Comparison of ENCODE assay signal across 12 cellular contexts in genomic region chr3:10702961-10703740, GRCh38.
DNase-seq lines count a peak whose midpoint lies in the region; ATAC-seq, FAIRE-seq and TF ChIP-seq lines count a peak whose summit lies in the region.
"Had no signal": no experiment of that assay in that cellular context is flagged by ENCODE, and none has a peak within 500 bp of the region (broad histone marks: within the 10 kb centered on the region; RNA-seq: fewer than 3 reads in every experiment).

No MANE protein-coding gene starts in this region.

- H3K9me3 Mint-ChIP-seq in activated CD8-positive, alpha-beta T cell treated with anti-CD3 and anti-CD28 coated beads for 36 hours, result no peaks in the 10 kb centered on the region
- no peaks in the 10 kb centered on the region for H3K9me3 Mint-ChIP-seq in activated CD8-positive, alpha-beta T cell treated with anti-CD3 and anti-CD28 coated beads, Interleukin-2, amount 10 ng/mL, durations not matched to agents 7 days and 5 days (ENCODE audit: insufficient read depth)
- H3K9me3 Mint-ChIP-seq: dendritic cell treated with granulocyte-macrophage colony-stimulating factor and Interleukin-4, amounts not matched to agents 40 ng/mL and 50 ng/mL, for 4 days had no signal

- peaks cover 5% of the 10 kb centered on the region for H3K4me1 ChIP-seq in hepatocyte (ENCODE audit: insufficient read depth)
- H3K4me1 ChIP-seq: upper lobe of right lung had no signal

- no peaks in the 10 kb centered on the region for H3K36me3 ChIP-seq in hepatocyte (replicated peaks; ENCODE audit: insufficient read depth, low read depth)
- H3K36me3 ChIP-seq: upper lobe of right lung had no signal

- H3K79me2 ChIP-seq in hepatocyte, result no peaks in the 10 kb centered on the region

- no peak for TF ChIP-seq CTCF in activated CD8-positive, alpha-beta T cell treated with anti-CD3 and anti-CD28 coated beads for 36 hours (IDR thresholded peaks at IDR 0.05)
- TF ChIP-seq CTCF in NB4 (IDR thresholded peaks at IDR 0.05; ENCODE audit: low read depth, low read length) (no peak), hepatocyte (IDR thresholded peaks at IDR 0.05; ENCODE audit: poor library complexity) (no peak)

- POLR2A ChIA-PET in activated CD8-positive, alpha-beta T cell treated with anti-CD3 and anti-CD28 coated beads for 36 hours (lab: Charles Lee), result no interaction called here
- POLR2A ChIA-PET in activated CD8-positive, alpha-beta T cell treated with anti-CD3 and anti-CD28 coated beads, Interleukin-2, amount 10 ng/mL, durations not matched to agents 7 days and 5 days (lab: Charles Lee), result no interaction called here

- H3K36me3 Mint-ChIP-seq in activated CD8-positive, alpha-beta T cell treated with anti-CD3 and anti-CD28 coated beads for 36 hours (ENCODE audit: low read depth), result no peaks in the 10 kb centered on the region
- H3K36me3 Mint-ChIP-seq in activated CD8-positive, alpha-beta T cell treated with anti-CD3 and anti-CD28 coated beads, Interleukin-2, amount 10 ng/mL, durations not matched to agents 7 days and 5 days (ENCODE audit: low read depth), result no peaks in the 10 kb centered on the region

- no peak overlapping the region for H3K27ac Mint-ChIP-seq in activated CD8-positive, alpha-beta T cell treated with anti-CD3 and anti-CD28 coated beads for 36 hours
- H3K27ac Mint-ChIP-seq in activated CD8-positive, alpha-beta T cell treated with anti-CD3 and anti-CD28 coated beads, Interleukin-2, amount 10 ng/mL, durations not matched to agents 7 days and 5 days, result no peak overlapping the region
- H3K27ac Mint-ChIP-seq: dendritic cell treated with granulocyte-macrophage colony-stimulating factor and Interleukin-4, amounts not matched to agents 40 ng/mL and 50 ng/mL, for 4 days had no signal

- peaks cover 71% of the 10 kb centered on the region for H3K27me3 ChIP-seq in hepatocyte

- no peak for FAIRE-seq in HTR-8/SVneo (lab: Jason Lieb, UNC)

- 37% methylated on average over 14 of the region's 14 CpGs for WGBS in hepatocyte (ENCODE audit: low lambda C conversion rate, missing lambda C conversion rate)

- no peak overlapping the region for H3K4me3 Mint-ChIP-seq in activated CD8-positive, alpha-beta T cell treated with anti-CD3 and anti-CD28 coated beads for 36 hours
- H3K4me3 Mint-ChIP-seq in activated CD8-positive, alpha-beta T cell treated with anti-CD3 and anti-CD28 coated beads, Interleukin-2, amount 10 ng/mL, durations not matched to agents 7 days and 5 days, result no peak overlapping the region
- H3K4me3 Mint-ChIP-seq: dendritic cell treated with granulocyte-macrophage colony-stimulating factor and Interleukin-4, amounts not matched to agents 40 ng/mL and 50 ng/mL, for 4 days had no signal

- H3K4me3 ChIP-seq in NB4 (ENCODE audit: low read depth, low read length) (no peak overlapping the region), hepatocyte (no peak overlapping the region)
- H3K4me3 ChIP-seq: lung, upper lobe of right lung had no signal

- no peaks in the 10 kb centered on the region for H3K9me2 ChIP-seq in hepatocyte (replicated peaks; ENCODE audit: insufficient read depth)

- peaks cover 3% of the 10 kb centered on the region for H3K4me1 Mint-ChIP-seq in activated CD8-positive, alpha-beta T cell treated with anti-CD3 and anti-CD28 coated beads for 36 hours (ENCODE audit: low read depth)
- H3K4me1 Mint-ChIP-seq in activated CD8-positive, alpha-beta T cell treated with anti-CD3 and anti-CD28 coated beads, Interleukin-2, amount 10 ng/mL, durations not matched to agents 7 days and 5 days (ENCODE audit: low read depth), result peaks cover 9% of the 10 kb centered on the region

- peaks cover 63% of the 10 kb centered on the region for H3K27me3 Mint-ChIP-seq in activated CD8-positive, alpha-beta T cell treated with anti-CD3 and anti-CD28 coated beads for 36 hours
- H3K27me3 Mint-ChIP-seq in activated CD8-positive, alpha-beta T cell treated with anti-CD3 and anti-CD28 coated beads, Interleukin-2, amount 10 ng/mL, durations not matched to agents 7 days and 5 days (ENCODE audit: low read depth), result peaks cover 44% of the 10 kb centered on the region

- H3K27ac ChIP-seq in hepatocyte, result no peak overlapping the region
- H3K27ac ChIP-seq: upper lobe of right lung had no signal

- no peak overlapping the region for H3K4me2 ChIP-seq in hepatocyte

- no peak for TF ChIP-seq POLR2A in NB4 (IDR thresholded peaks at IDR 0.05; ENCODE audit: extremely low read depth, insufficient read length)

- H2AFZ ChIP-seq in hepatocyte, result no peak overlapping the region

- intact Hi-C loops in activated CD8-positive, alpha-beta T cell treated with anti-CD3 and anti-CD28 coated beads for 36 hours (cut with micrococcal nuclease), result loop anchor here (10.0 kb wide), 1 partner anchor 358 kb away; no protein-coding TSS in a partner anchor

- CTCF ChIA-PET in activated CD8-positive, alpha-beta T cell treated with anti-CD3 and anti-CD28 coated beads for 36 hours (lab: Charles Lee), result interaction anchor here (0.6 to 1.8 kb wide), 3 partner anchors 35 to 36 kb away, joined by 3 to 6 read pairs (median 5); no protein-coding TSS in a partner anchor
- CTCF ChIA-PET in activated CD8-positive, alpha-beta T cell treated with anti-CD3 and anti-CD28 coated beads, Interleukin-2, amount 10 ng/mL, durations not matched to agents 7 days and 5 days (lab: Charles Lee), result no interaction called here

- ATAC-seq in activated CD8-positive, alpha-beta T cell treated with anti-CD3 and anti-CD28 coated beads for 36 hours, result peak; percentile 59
- no peak for ATAC-seq in activated CD8-positive, alpha-beta T cell treated with anti-CD3 and anti-CD28 coated beads, Interleukin-2, amount 10 ng/mL, durations not matched to agents 7 days and 5 days
- ATAC-seq in GM21723 (IDR thresholded peaks at IDR 0.05; ENCODE audit: unreplicated experiment), result no peak

- H4K20me1 ChIP-seq in hepatocyte (ENCODE audit: insufficient read depth, poor library complexity, severe bottlenecking), result no peaks in the 10 kb centered on the region

- H3K9me3 ChIP-seq in hepatocyte (ENCODE audit: low read depth), result no peaks in the 10 kb centered on the region
- H3K9me3 ChIP-seq: upper lobe of right lung had no signal

- DNase-seq in activated CD8-positive, alpha-beta T cell treated with anti-CD3 and anti-CD28 coated beads for 36 hours, result peak; percentile 32
- no peak for DNase-seq in activated CD8-positive, alpha-beta T cell treated with anti-CD3 and anti-CD28 coated beads, Interleukin-2, amount 10 ng/mL, durations not matched to agents 7 days and 5 days
- DNase-seq in NB4 (ENCODE audit: low read depth) (peak; percentile 11), cerebellar nuclear complex (lab: John Stamatoyannopoulos, UW) (peak; percentile 68 to 76), pons (ENCODE audit: low spot score) (peak; percentile 22), hepatocyte (ENCODE audit: low spot score) (no peak), HTR-8/SVneo (ENCODE audit: insufficient read length, low spot score) (no peak)
- DNase-seq: GOT3, upper lobe of right lung had no signal

Comparison
In these comparisons a context has a peak if more than half of its experiments do, and no peak if none do; other contexts are left out.
1. DNase-seq: peak in activated CD8-positive, alpha-beta T cell treated with anti-CD3 and anti-CD28 coated beads for 36 hours (single experiment), NB4 (single experiment), cerebellar nuclear complex (2 of 2) and pons (single experiment); none in activated CD8-positive, alpha-beta T cell treated with anti-CD3 and anti-CD28 coated beads, Interleukin-2, amount 10 ng/mL, durations not matched to agents 7 days and 5 days (single experiment), hepatocyte (single experiment) and HTR-8/SVneo (single experiment).